8 cellular contexts compared by ENCODE assay signal in genomic region chr19:47256688-47257410, GRCh38. TPM values are rescaled to one million over a fixed set of nuclear protein-coding genes. Genes with fewer than 3 reads are reported as not detected.
DNase-seq lines count a peak whose midpoint lies in the region; TF ChIP-seq lines count a peak whose summit lies in the region.

No MANE protein-coding gene starts in this region.

- in situ Hi-C loops in GM23248 (cut with MboI) = no loop called here

- H3K4me1 ChIP-seq in GM23248 (ENCODE audit: insufficient read depth) (peaks cover 35% of the 10 kb centered on the region), Karpas-422 (ENCODE audit: low read length) (peaks cover 16% of the 10 kb centered on the region), Peyer's patch (peaks cover 0 to 25% (median 6%) of the 10 kb centered on the region in 4 donors), esophagus squamous epithelium (peaks cover 20 to 68% (median 21%) of the 10 kb centered on the region in 3 donors)

- TF ChIP-seq CTCF in Peyer's patch (IDR thresholded peaks at IDR 0.05) = no peak
- TF ChIP-seq CTCF in esophagus squamous epithelium (IDR thresholded peaks at IDR 0.05) = no peak

- H3K27me3 ChIP-seq in GM23248 (replicated peaks; ENCODE audit: insufficient read depth) = no peaks in the 10 kb centered on the region
- H3K27me3 ChIP-seq in Karpas-422 (ENCODE audit: low read length) = no peaks in the 10 kb centered on the region
- no peaks in the 10 kb centered on the region for H3K27me3 ChIP-seq in Peyer's patch
- H3K27me3 ChIP-seq in esophagus squamous epithelium = no peaks in the 10 kb centered on the region

- peak overlapping the region; percentile 87; the same call in 1 of the 2 replicates for H3K4me3 ChIP-seq in GM23248
- H3K4me3 ChIP-seq in Karpas-422 (ENCODE audit: low read length) = peak overlapping the region; percentile 74
- H3K4me3 ChIP-seq in Peyer's patch = peak overlapping the region; percentile 44 to 70 (median 52)
- H3K4me3 ChIP-seq in esophagus squamous epithelium = peak overlapping the region; percentile 55 to 76 (median 64)

- TF ChIP-seq POLR2A in Peyer's patch (IDR thresholded peaks at IDR 0.05) = no peak
- TF ChIP-seq POLR2A in esophagus squamous epithelium (IDR thresholded peaks at IDR 0.05) = no peak

- H3K36me3 ChIP-seq in GM23248 (ENCODE audit: low read depth) (no peaks in the 10 kb centered on the region), Karpas-422 (ENCODE audit: insufficient read depth, low read length) (no peaks in the 10 kb centered on the region), Peyer's patch (peaks cover 0 to 35% (median 0%) of the 10 kb centered on the region in 3 donors), esophagus squamous epithelium (peaks cover 9 to 38% (median 20%) of the 10 kb centered on the region in 3 donors)

- H3K9me2 ChIP-seq in GM23248 (ENCODE audit: insufficient read depth) (no peaks in the 10 kb centered on the region), Karpas-422 (replicated peaks; ENCODE audit: insufficient read depth, low read length) (no peaks in the 10 kb centered on the region)

- H3K9ac ChIP-seq in GM23248 = peak overlapping the region; percentile 92
- H3K9ac ChIP-seq in Karpas-422 (ENCODE audit: low read length) = peak overlapping the region; percentile 77

- H3K27ac ChIP-seq in GM23248 (peak overlapping the region; percentile 92), Karpas-422 (ENCODE audit: low read length) (no peak overlapping the region), Peyer's patch (peak overlapping the region; percentile 79 to 95 (median 92)), esophagus squamous epithelium (peak overlapping the region; percentile 96 to 98 (median 96))

- H3K9me3 ChIP-seq in GM23248 (ENCODE audit: low read depth) (no peaks in the 10 kb centered on the region), Karpas-422 (ENCODE audit: low read length) (no peaks in the 10 kb centered on the region), Peyer's patch (no peaks in the 10 kb centered on the region), esophagus squamous epithelium (no peaks in the 10 kb centered on the region)

- 0 to 2% methylated on average over 4 to 52 of the region's 53 CpGs for WGBS in GM23248 (ENCODE audit: low coverage in 1 of 2, low lambda C conversion rate in 2 of 2, missing lambda C conversion rate in 2 of 2), 2 experiments
- WGBS in esophagus squamous epithelium, 2 donors = 0 to 1% methylated on average over 18 to 19 of the region's 53 CpGs

- no peak overlapping the region for H2AFZ ChIP-seq in GM23248
- H2AFZ ChIP-seq in Karpas-422 (ENCODE audit: low read length) = no peak overlapping the region

- intact Hi-C loops in esophagus squamous epithelium (cut with DNase I) = no loop called here

- peaks cover 26% of the 10 kb centered on the region for H3F3A ChIP-seq in GM23248 (ENCODE audit: insufficient read depth)

- H4K20me1 ChIP-seq in GM23248 (ENCODE audit: insufficient read depth) (no peaks in the 10 kb centered on the region), Karpas-422 (ENCODE audit: insufficient read depth, low read depth, low read length) (0 out of 2 replicates have a peak, but pooled peaks cover 4% of the 10 kb centered on the region)

- H3K4me2 ChIP-seq in GM23248 (ENCODE audit: unreplicated experiment) (no peak overlapping the region), Karpas-422 (ENCODE audit: low read depth, low read length, poor library complexity, severe bottlenecking) (peak overlapping the region; percentile 83)

- peaks cover 40% of the 10 kb centered on the region for H3K79me2 ChIP-seq in GM23248 (ENCODE audit: insufficient read depth)
- H3K79me2 ChIP-seq in Karpas-422 (ENCODE audit: low read length) = peaks cover 14% of the 10 kb centered on the region

- DNase-seq in DMS53 (lab: John Stamatoyannopoulos, UW) (peak; percentile 100), GM23248 (peak; percentile 100), Karpas-422 (peak; percentile 100), Peyer's patch (peak; percentile 100), activated T-helper 1 cell treated with Interleukin-2 at 50 U/mL for 16 hours (ENCODE audit: low read depth) (peak; percentile 95), esophagus squamous epithelium (lab: John Stamatoyannopoulos, UW) (peak; percentile 99), myocyte (ENCODE audit: low read depth) (peak; percentile 99)
- peak; percentile 100 for DNase-seq in stimulated activated CD8-positive, alpha-beta memory T cell treated with anti-CD3 and anti-CD28 coated beads, Interleukin-7, amount 100 ng/mL, for 24 hours (ENCODE audit: low read depth)

RNA-seq across cellular contexts. Expression of gene CCDC9, which starts 0.5 kb away (rescaled TPM):
- total RNA-seq in GM23248 (2014; rRNA removed; shearing (Covaris generic)) = 7.3 and 11.1 TPM in 2 replicates
- polyA plus RNA-seq in GM23248 (2016; fragmentation: Nextera tagmentation; extraction: Ambion mirVana) = 4.1 and 5.8 TPM in 2 replicates
- 2.2 and 7.1 TPM in 2 replicates for total RNA-seq in Karpas-422 (2014; rRNA removed; shearing (Covaris generic); ENCODE audit: low replicate concordance)
- total RNA-seq in Peyer's patch = 100 to 1,000 TPM in 1 of 4 donors, 10 to 100 TPM in 3; 12.1 to 104 (median 35.8) TPM
- 10 to 100 TPM in 2 of 4 donors, 1 to 10 TPM in 2; 6.6 to 16.8 (median 10.5) TPM for total RNA-seq in esophagus squamous epithelium
- total RNA-seq in myocyte = 5.9 and 6.9 TPM in 2 replicates
- polyA plus RNA-seq in myocyte (2012) = 24.9 TPM

RNA-seq across cellular contexts. Expression of gene INAFM1, which starts 17.8 kb away (rescaled TPM):
- total RNA-seq in GM23248 (2014; rRNA removed; shearing (Covaris generic)) = 2.9 and 5.2 TPM in 2 replicates
- polyA plus RNA-seq in GM23248 (2016; fragmentation: Nextera tagmentation; extraction: Ambion mirVana) = 14.1 and 14.5 TPM in 2 replicates
- 4.6 and 8.4 TPM in 2 replicates for total RNA-seq in Karpas-422 (2014; rRNA removed; shearing (Covaris generic); ENCODE audit: low replicate concordance)
- 10 to 100 TPM in 2 of 4 donors, 1 to 10 TPM in 2; 6.1 to 23.9 (median 12.8) TPM for total RNA-seq in Peyer's patch
- total RNA-seq in esophagus squamous epithelium = 1 to 10 TPM; 1.4 to 8.2 (median 3.5) TPM
- 1.8 and 1.9 TPM in 2 replicates for total RNA-seq in myocyte
- 9.3 TPM for polyA plus RNA-seq in myocyte (2012)

RNA-seq across cellular contexts. Expression of gene BBC3, which starts 25.9 kb away (rescaled TPM):
- 11.9 and 14.6 TPM in 2 replicates for total RNA-seq in GM23248 (2014; rRNA removed; shearing (Covaris generic))
- 6.2 and 6.3 TPM in 2 replicates for polyA plus RNA-seq in GM23248 (2016; fragmentation: Nextera tagmentation; extraction: Ambion mirVana)
- total RNA-seq in Karpas-422 (2014; rRNA removed; shearing (Covaris generic); ENCODE audit: low replicate concordance) = 4.0 and 8.9 TPM in 2 replicates
- total RNA-seq in Peyer's patch = 10 to 100 TPM in 1 of 4 donors, 1 to 10 TPM in 3; 4.1 to 10.0 (median 5.5) TPM
- 1 to 10 TPM in 3 of 4 donors, under 1 TPM in 1; 0.48 to 3.2 (median 2.6) TPM for total RNA-seq in esophagus squamous epithelium
- total RNA-seq in myocyte = 13.2 and 18.0 TPM in 2 replicates
- 21.5 TPM for polyA plus RNA-seq in myocyte (2012)

RNA-seq across cellular contexts. Expression of gene C5AR1, which starts 52.8 kb away (rescaled TPM):
- 0.51 TPM in 1 of 2 replicates, not detected in the other for total RNA-seq in GM23248 (2014; rRNA removed; shearing (Covaris generic))
- polyA plus RNA-seq in GM23248 (2016; fragmentation: Nextera tagmentation; extraction: Ambion mirVana) = 0.10 and 0.46 TPM in 2 replicates
- total RNA-seq in Karpas-422 (2014; rRNA removed; shearing (Covaris generic); ENCODE audit: low replicate concordance) = 0.11 and 0.41 TPM in 2 replicates
- 1 to 10 TPM in 2 of 4 donors, under 1 TPM in 1, not detected in 1; 0.70 to 5.0 (median 2.2) TPM for total RNA-seq in Peyer's patch
- 1 to 10 TPM in 3 of 4 donors, under 1 TPM in 1; 0.87 to 3.2 (median 2.3) TPM for total RNA-seq in esophagus squamous epithelium
- total RNA-seq in myocyte = not detected in 2 replicates
- 0.78 TPM for polyA plus RNA-seq in myocyte (2012)
